8 cellular contexts compared by ENCODE assay signal in the genomic region with DNA sequence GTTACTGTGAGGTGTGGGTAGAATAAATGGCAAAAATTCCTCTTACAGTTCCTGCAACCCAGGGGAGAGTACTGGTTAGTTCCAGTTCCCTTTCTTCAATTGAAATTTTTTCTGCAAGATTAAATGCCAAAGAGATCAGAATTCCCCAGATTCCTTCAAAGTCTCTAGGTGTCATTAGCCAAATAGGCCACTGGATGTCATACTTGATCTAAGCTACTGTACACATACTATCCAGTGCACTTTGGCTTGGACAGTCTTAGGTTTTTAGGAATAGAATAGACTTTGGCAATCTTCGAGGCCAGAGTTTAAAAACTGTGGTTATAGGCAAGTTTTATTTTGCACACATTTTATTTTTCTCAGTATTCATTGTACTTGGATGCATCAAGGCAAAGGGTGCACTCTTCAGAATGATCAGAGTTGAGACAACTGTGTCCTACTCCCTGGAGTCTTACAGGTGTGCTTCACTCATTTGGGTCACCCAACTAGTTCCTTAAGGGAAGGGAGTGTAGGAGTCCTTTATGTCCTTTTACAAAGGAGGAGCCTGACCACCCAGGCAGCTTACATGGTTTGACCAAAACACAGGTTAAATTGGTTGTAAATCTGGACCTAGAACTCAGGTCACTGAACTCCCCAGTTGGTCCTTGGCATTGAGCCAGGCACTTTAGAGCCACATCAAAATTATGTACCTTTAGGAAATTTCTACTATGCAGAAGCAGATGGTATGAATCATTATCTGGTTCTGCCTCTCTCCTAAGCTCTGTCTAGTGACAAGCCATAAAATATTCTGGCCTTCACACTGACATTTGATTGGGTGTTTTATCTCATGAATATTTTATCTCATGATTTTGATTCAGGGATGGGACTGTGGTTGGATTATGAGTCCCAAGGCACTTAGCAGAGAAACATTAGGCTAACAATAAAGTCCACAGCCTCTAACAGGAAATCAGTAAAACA. TPM values are rescaled to one million over a fixed set of nuclear protein-coding genes. Genes with fewer than 3 reads are reported as not detected.
DNase-seq lines count a peak whose midpoint lies in the region; ATAC-seq lines count a peak whose summit lies in the region.

No MANE protein-coding gene starts in this region.

- no peak overlapping the region for H3K27ac Mint-ChIP-seq in activated naive CD4-positive, alpha-beta T cell treated with anti-CD3 and anti-CD28 coated beads, Interleukin-2, amount 10 ng/mL, durations not matched to agents 7 days and 5 days
- H3K27ac Mint-ChIP-seq in activated CD8-positive, alpha-beta T cell treated with anti-CD3 and anti-CD28 coated beads, Interleukin-2, amount 10 ng/mL, durations not matched to agents 7 days and 5 days: no peak overlapping the region

- in situ Hi-C loops in T47D (cut with HindIII; ENCODE audit: low pct_unique_long_range_greater_than_20kb, low sequenced_read_pairs): no loop called here

- H3K4me3 Mint-ChIP-seq in activated naive CD4-positive, alpha-beta T cell treated with anti-CD3 and anti-CD28 coated beads, Interleukin-2, amount 10 ng/mL, durations not matched to agents 7 days and 5 days: no peak overlapping the region
- H3K4me3 Mint-ChIP-seq in activated CD8-positive, alpha-beta T cell treated with anti-CD3 and anti-CD28 coated beads, Interleukin-2, amount 10 ng/mL, durations not matched to agents 7 days and 5 days: no peak overlapping the region

- no peaks in the 10 kb centered on the region for H3K36me3 Mint-ChIP-seq in activated naive CD4-positive, alpha-beta T cell treated with anti-CD3 and anti-CD28 coated beads, Interleukin-2, amount 10 ng/mL, durations not matched to agents 7 days and 5 days
- H3K36me3 Mint-ChIP-seq in activated CD8-positive, alpha-beta T cell treated with anti-CD3 and anti-CD28 coated beads, Interleukin-2, amount 10 ng/mL, durations not matched to agents 7 days and 5 days (ENCODE audit: low read depth): no peaks in the 10 kb centered on the region

- POLR2A ChIA-PET in activated CD8-positive, alpha-beta T cell treated with anti-CD3 and anti-CD28 coated beads, Interleukin-2, amount 10 ng/mL, durations not matched to agents 7 days and 5 days (lab: Charles Lee): no interaction called here

- DNase-seq in EL (peak; percentile 24), HuH-7.5 (ENCODE audit: low spot score) (peak; percentile 22), T47D (ENCODE audit: low read depth in 1 of 2, low spot score in 1 of 2) (peak; percentile 50 to 66), myocyte (ENCODE audit: low read depth) (peak; percentile 16), germinal center (ENCODE audit: low spot score) (no peak), middle frontal gyrus (ENCODE audit: extremely low spot score, low spot score) (no peak)
- no peak for DNase-seq in activated naive CD4-positive, alpha-beta T cell treated with anti-CD3 and anti-CD28 coated beads, Interleukin-2, amount 10 ng/mL, durations not matched to agents 7 days and 5 days
- DNase-seq in activated CD8-positive, alpha-beta T cell treated with anti-CD3 and anti-CD28 coated beads, Interleukin-2, amount 10 ng/mL, durations not matched to agents 7 days and 5 days: no peak

- CTCF ChIA-PET in activated naive CD4-positive, alpha-beta T cell treated with anti-CD3 and anti-CD28 coated beads, Interleukin-2, amount 10 ng/mL, durations not matched to agents 7 days and 5 days (lab: Charles Lee): no interaction called here
- CTCF ChIA-PET in activated CD8-positive, alpha-beta T cell treated with anti-CD3 and anti-CD28 coated beads, Interleukin-2, amount 10 ng/mL, durations not matched to agents 7 days and 5 days (lab: Charles Lee): interaction anchor here (1.1 kb wide), 1 partner anchor 12 kb away, joined by 3 read pairs; no protein-coding TSS in a partner anchor

- H3K27me3 Mint-ChIP-seq in activated naive CD4-positive, alpha-beta T cell treated with anti-CD3 and anti-CD28 coated beads, Interleukin-2, amount 10 ng/mL, durations not matched to agents 7 days and 5 days: no peaks in the 10 kb centered on the region
- peaks cover 10% of the 10 kb centered on the region for H3K27me3 Mint-ChIP-seq in activated CD8-positive, alpha-beta T cell treated with anti-CD3 and anti-CD28 coated beads, Interleukin-2, amount 10 ng/mL, durations not matched to agents 7 days and 5 days (ENCODE audit: low read depth)

- H3K4me1 Mint-ChIP-seq in activated naive CD4-positive, alpha-beta T cell treated with anti-CD3 and anti-CD28 coated beads, Interleukin-2, amount 10 ng/mL, durations not matched to agents 7 days and 5 days: peaks cover 12% of the 10 kb centered on the region
- no peaks in the 10 kb centered on the region for H3K4me1 Mint-ChIP-seq in activated CD8-positive, alpha-beta T cell treated with anti-CD3 and anti-CD28 coated beads, Interleukin-2, amount 10 ng/mL, durations not matched to agents 7 days and 5 days (ENCODE audit: low read depth)

- H3K9me3 Mint-ChIP-seq in activated naive CD4-positive, alpha-beta T cell treated with anti-CD3 and anti-CD28 coated beads, Interleukin-2, amount 10 ng/mL, durations not matched to agents 7 days and 5 days: peaks cover 4% of the 10 kb centered on the region
- no peaks in the 10 kb centered on the region for H3K9me3 Mint-ChIP-seq in activated CD8-positive, alpha-beta T cell treated with anti-CD3 and anti-CD28 coated beads, Interleukin-2, amount 10 ng/mL, durations not matched to agents 7 days and 5 days (ENCODE audit: insufficient read depth)

- ATAC-seq in activated CD8-positive, alpha-beta T cell treated with anti-CD3 and anti-CD28 coated beads, Interleukin-2, amount 10 ng/mL, durations not matched to agents 7 days and 5 days: no peak

RNA-seq across cellular contexts. Expression of gene ASAH2B, which starts 49.5 kb away (rescaled TPM):
- total RNA-seq in myocyte: 5.1 and 5.4 TPM in 2 replicates
- polyA plus RNA-seq in myocyte (2012): 3.0 TPM
- total RNA-seq in activated CD8-positive, alpha-beta T cell treated with anti-CD3 and anti-CD28 coated beads, Interleukin-2, amount 10 ng/mL, durations not matched to agents 7 days and 5 days: 1 to 10 TPM; 1.5 to 3.3 TPM

Comparison
In these comparisons a context has a peak if more than half of its experiments do, and no peak if none do; other contexts are left out.
1. DNase-seq: peak in EL (single experiment), HuH-7.5 (single experiment), T47D (2 of 2) and myocyte (single experiment); none in germinal center (single experiment), activated naive CD4-positive, alpha-beta T cell treated with anti-CD3 and anti-CD28 coated beads, Interleukin-2, amount 10 ng/mL, durations not matched to agents 7 days and 5 days (single experiment), middle frontal gyrus (single experiment) and activated CD8-positive, alpha-beta T cell treated with anti-CD3 and anti-CD28 coated beads, Interleukin-2, amount 10 ng/mL, durations not matched to agents 7 days and 5 days (single experiment).